10 cellular contexts compared by ENCODE assay signal in genomic region chr5:175321927-175322532, GRCh38.
A peak's percentile ranks its signal among the peaks of the same experiment; 100 is the strongest.
DNase-seq lines count a peak whose midpoint lies in the region; ATAC-seq, FAIRE-seq and TF ChIP-seq lines count a peak whose summit lies in the region.
"Had no signal": no experiment of that assay in that cellular context is flagged by ENCODE, and none has a peak within 500 bp of the region (broad histone marks: within the 10 kb centered on the region; RNA-seq: fewer than 3 reads in every experiment).

No MANE protein-coding gene starts in this region.

- no peak for FAIRE-seq in H54 (lab: Jason Lieb, UNC)

- no peak for ATAC-seq in activated T-cell treated with anti-CD3 and anti-CD28 coated beads, Interleukin-2, amount 50 U/mL, for 72 hours (replicated peaks in 1 of 2)
- ATAC-seq in esophagus mucosa: peak; percentile 46

- no peak for TF ChIP-seq POLR2A in H54 (IDR thresholded peaks at IDR 0.05; ENCODE audit: low read depth, low read length)

- in situ Hi-C loops in GM13976 (cut with MboI; ENCODE audit: low sequenced_read_pairs, unreplicated experiment): no loop called here

- H3K4me3 Mint-ChIP-seq in activated T-cell treated with anti-CD3 and anti-CD28 coated beads, Interleukin-2, amount 50 U/mL, for 72 hours: no peak overlapping the region
- no peak overlapping the region for H3K4me3 Mint-ChIP-seq in activated T-cell treated with anti-CD3 and anti-CD28 coated beads, Interleukin-2, amount 50 U/mL, for 24 hours

- H3K9me3 Mint-ChIP-seq in activated T-cell treated with anti-CD3 and anti-CD28 coated beads, Interleukin-2, amount 50 U/mL, for 72 hours: peaks cover 2 to 4% of the 10 kb centered on the region in 2 donors
- no peaks in the 10 kb centered on the region for H3K9me3 Mint-ChIP-seq in activated T-cell treated with anti-CD3 and anti-CD28 coated beads, Interleukin-2, amount 50 U/mL, for 24 hours

- no peaks in the 10 kb centered on the region for H3K36me3 Mint-ChIP-seq in activated T-cell treated with anti-CD3 and anti-CD28 coated beads, Interleukin-2, amount 50 U/mL, for 72 hours (ENCODE audit: insufficient read depth in 2 of 2)
- H3K36me3 Mint-ChIP-seq in activated T-cell treated with anti-CD3 and anti-CD28 coated beads, Interleukin-2, amount 50 U/mL, for 24 hours (ENCODE audit: low read depth): no peaks in the 10 kb centered on the region

- no peak overlapping the region for H3K27ac Mint-ChIP-seq in activated T-cell treated with anti-CD3 and anti-CD28 coated beads, Interleukin-2, amount 50 U/mL, for 72 hours
- H3K27ac Mint-ChIP-seq in activated T-cell treated with anti-CD3 and anti-CD28 coated beads, Interleukin-2, amount 50 U/mL, for 24 hours: no peak overlapping the region

- no peaks in the 10 kb centered on the region for H3K4me1 Mint-ChIP-seq in activated T-cell treated with anti-CD3 and anti-CD28 coated beads, Interleukin-2, amount 50 U/mL, for 72 hours (ENCODE audit: low read depth)
- no peaks in the 10 kb centered on the region for H3K4me1 Mint-ChIP-seq in activated T-cell treated with anti-CD3 and anti-CD28 coated beads, Interleukin-2, amount 50 U/mL, for 24 hours (ENCODE audit: low read depth)

- H3K27me3 Mint-ChIP-seq in activated T-cell treated with anti-CD3 and anti-CD28 coated beads, Interleukin-2, amount 50 U/mL, for 72 hours (ENCODE audit: low read depth): no peaks in the 10 kb centered on the region
- H3K27me3 Mint-ChIP-seq in activated T-cell treated with anti-CD3 and anti-CD28 coated beads, Interleukin-2, amount 50 U/mL, for 24 hours: peaks cover 28% of the 10 kb centered on the region

- TF ChIP-seq CTCF in GM13976 (IDR thresholded peaks at IDR 0.05; ENCODE audit: borderline replicate concordance, control extremely low read depth, extremely low read depth, insufficient read depth, missing control alignments): no peak

- peak; percentile 15 to 22 for DNase-seq in activated T-cell treated with anti-CD3 and anti-CD28 coated beads, Interleukin-2, amount 50 U/mL, for 72 hours
- no peak for DNase-seq in activated T-cell treated with anti-CD3 and anti-CD28 coated beads, Interleukin-2, amount 50 U/mL, for 24 hours
- peak; percentile 14 for DNase-seq in stimulated activated CD4-positive, alpha-beta T cell treated with anti-CD3 and anti-CD28 coated beads, Interleukin-4, amount 100 ng/mL, for 24 hours
- DNase-seq in H54 (ENCODE audit: insufficient read length, low spot score): no peak
- no peak for DNase-seq in GM13976 (ENCODE audit: low spot score)
- DNase-seq in NCI-H146 treated with DMSO at 0.1 percent for 48 hours (lab: John Stamatoyannopoulos, UW; ENCODE audit: unreplicated experiment): no peak
- DNase-seq: C1 segment of cervical spinal cord, NCI-H1092 had no signal

TF ChIP-seq in PFSK-1, 5 proteins besides CTCF, POLR2A, EP300 and RAD21:
- TF ChIP-seq POLR2AphosphoS5 (IDR thresholded peaks at IDR 0.05; ENCODE audit: low read depth, low read length) (no peak), REST (IDR thresholded peaks at IDR 0.05; ENCODE audit: insufficient read depth in 1 of 2, low read depth in 2 of 2, low read length in 2 of 2) (peak; percentile 91 to 98)

Comparison
In these comparisons a context has a peak if more than half of its experiments do, and no peak if none do; other contexts are left out.
1. DNase-seq: peak in activated T-cell treated with anti-CD3 and anti-CD28 coated beads, Interleukin-2, amount 50 U/mL, for 72 hours (2 of 2) and stimulated activated CD4-positive, alpha-beta T cell treated with anti-CD3 and anti-CD28 coated beads, Interleukin-4, amount 100 ng/mL, for 24 hours (single experiment); none in activated T-cell treated with anti-CD3 and anti-CD28 coated beads, Interleukin-2, amount 50 U/mL, for 24 hours (single experiment), H54 (single experiment), GM13976 (single experiment) and NCI-H146 treated with DMSO at 0.1 percent for 48 hours (single experiment).